Comparison of ENCODE assay signal across 1 cellular context in the genomic region with DNA sequence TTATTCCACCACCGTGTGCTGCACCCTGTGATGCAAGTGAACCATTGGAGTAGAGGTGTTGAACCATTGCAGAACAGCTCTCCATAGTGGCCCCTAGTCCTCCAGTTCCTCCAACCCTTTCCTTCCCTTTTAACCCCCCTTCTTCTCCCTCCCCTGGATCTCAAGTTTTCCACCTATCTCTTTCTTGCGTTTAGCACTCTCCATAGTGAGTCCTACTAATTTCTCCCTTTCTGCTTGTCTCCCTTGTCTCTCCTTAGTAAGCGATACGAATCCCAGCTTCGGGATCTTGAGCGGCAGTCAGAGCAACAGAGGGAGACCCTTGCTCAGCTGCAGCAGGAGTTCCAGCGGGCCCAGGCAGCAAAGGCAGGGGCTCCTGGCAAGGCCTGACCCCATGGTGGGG.
TF ChIP-seq lines count a peak whose summit lies in the region.

No MANE protein-coding gene starts in this region.

TF ChIP-seq in K562, 482 proteins besides CTCF, POLR2A, EP300 and RAD21:
- TF ChIP-seq, protein P1, sequence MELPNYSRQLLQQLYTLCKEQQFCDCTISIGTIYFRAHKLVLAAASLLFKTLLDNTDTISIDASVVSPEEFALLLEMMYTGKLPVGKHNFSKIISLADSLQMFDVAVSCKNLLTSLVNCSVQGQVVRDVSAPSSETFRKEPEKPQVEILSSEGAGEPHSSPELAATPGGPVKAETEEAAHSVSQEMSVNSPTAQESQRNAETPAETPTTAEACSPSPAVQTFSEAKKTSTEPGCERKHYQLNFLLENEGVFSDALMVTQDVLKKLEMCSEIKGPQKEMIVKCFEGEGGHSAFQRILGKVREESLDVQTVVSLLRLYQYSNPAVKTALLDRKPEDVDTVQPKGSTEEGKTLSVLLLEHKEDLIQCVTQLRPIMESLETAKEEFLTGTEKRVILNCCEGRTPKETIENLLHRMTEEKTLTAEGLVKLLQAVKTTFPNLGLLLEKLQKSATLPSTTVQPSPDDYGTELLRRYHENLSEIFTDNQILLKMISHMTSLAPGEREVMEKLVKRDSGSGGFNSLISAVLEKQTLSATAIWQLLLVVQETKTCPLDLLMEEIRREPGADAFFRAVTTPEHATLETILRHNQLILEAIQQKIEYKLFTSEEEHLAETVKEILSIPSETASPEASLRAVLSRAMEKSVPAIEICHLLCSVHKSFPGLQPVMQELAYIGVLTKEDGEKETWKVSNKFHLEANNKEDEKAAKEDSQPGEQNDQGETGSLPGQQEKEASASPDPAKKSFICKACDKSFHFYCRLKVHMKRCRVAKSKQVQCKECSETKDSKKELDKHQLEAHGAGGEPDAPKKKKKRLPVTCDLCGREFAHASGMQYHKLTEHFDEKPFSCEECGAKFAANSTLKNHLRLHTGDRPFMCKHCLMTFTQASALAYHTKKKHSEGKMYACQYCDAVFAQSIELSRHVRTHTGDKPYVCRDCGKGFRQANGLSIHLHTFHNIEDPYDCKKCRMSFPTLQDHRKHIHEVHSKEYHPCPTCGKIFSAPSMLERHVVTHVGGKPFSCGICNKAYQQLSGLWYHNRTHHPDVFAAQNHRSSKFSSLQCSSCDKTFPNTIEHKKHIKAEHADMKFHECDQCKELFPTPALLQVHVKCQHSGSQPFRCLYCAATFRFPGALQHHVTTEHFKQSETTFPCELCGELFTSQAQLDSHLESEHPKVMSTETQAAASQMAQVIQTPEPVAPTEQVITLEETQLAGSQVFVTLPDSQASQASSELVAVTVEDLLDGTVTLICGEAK (IDR thresholded peaks at IDR 0.05), result no peak
- TF ChIP-seq, protein P1 (CRISPR knock-in tag; IDR thresholded peaks at IDR 0.05), result no peak
- no peak for TF ChIP-seq ZNF507 (tag; conservative IDR thresholded peaks at IDR 0.05)
- TF ChIP-seq, protein P2, sequence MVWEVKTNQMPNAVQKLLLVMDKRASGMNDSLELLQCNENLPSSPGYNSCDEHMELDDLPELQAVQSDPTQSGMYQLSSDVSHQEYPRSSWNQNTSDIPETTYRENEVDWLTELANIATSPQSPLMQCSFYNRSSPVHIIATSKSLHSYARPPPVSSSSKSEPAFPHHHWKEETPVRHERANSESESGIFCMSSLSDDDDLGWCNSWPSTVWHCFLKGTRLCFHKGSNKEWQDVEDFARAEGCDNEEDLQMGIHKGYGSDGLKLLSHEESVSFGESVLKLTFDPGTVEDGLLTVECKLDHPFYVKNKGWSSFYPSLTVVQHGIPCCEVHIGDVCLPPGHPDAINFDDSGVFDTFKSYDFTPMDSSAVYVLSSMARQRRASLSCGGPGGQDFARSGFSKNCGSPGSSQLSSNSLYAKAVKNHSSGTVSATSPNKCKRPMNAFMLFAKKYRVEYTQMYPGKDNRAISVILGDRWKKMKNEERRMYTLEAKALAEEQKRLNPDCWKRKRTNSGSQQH (CRISPR knock-in tag; IDR thresholded peaks at IDR 0.05), result no peak
- peak; percentile 37 for TF ChIP-seq POLR2B (IDR thresholded peaks at IDR 0.05; ENCODE audit: low read depth, partially characterized antibody)
- TF ChIP-seq RBFOX2 (IDR thresholded peaks at IDR 0.05; ENCODE audit: low read depth, low read length), result peak; percentile 5; the same call in 1 of the 2 replicates
- TF ChIP-seq, protein P3, sequence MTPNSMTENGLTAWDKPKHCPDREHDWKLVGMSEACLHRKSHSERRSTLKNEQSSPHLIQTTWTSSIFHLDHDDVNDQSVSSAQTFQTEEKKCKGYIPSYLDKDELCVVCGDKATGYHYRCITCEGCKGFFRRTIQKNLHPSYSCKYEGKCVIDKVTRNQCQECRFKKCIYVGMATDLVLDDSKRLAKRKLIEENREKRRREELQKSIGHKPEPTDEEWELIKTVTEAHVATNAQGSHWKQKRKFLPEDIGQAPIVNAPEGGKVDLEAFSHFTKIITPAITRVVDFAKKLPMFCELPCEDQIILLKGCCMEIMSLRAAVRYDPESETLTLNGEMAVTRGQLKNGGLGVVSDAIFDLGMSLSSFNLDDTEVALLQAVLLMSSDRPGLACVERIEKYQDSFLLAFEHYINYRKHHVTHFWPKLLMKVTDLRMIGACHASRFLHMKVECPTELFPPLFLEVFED (CRISPR knock-in tag; conservative IDR thresholded peaks at IDR 0.05), result 0 out of 2 replicates have a peak, but pooled peaks have one; percentile 26
- peak; percentile 59; the same call in 1 of the 2 replicates for TF ChIP-seq SUPT5H (IDR thresholded peaks at IDR 0.05)
- peak; percentile 43; the same call in 1 of the 2 replicates for TF ChIP-seq POLR2G (IDR thresholded peaks at IDR 0.05; ENCODE audit: low read depth, low read length)
- TF ChIP-seq, protein P4, sequence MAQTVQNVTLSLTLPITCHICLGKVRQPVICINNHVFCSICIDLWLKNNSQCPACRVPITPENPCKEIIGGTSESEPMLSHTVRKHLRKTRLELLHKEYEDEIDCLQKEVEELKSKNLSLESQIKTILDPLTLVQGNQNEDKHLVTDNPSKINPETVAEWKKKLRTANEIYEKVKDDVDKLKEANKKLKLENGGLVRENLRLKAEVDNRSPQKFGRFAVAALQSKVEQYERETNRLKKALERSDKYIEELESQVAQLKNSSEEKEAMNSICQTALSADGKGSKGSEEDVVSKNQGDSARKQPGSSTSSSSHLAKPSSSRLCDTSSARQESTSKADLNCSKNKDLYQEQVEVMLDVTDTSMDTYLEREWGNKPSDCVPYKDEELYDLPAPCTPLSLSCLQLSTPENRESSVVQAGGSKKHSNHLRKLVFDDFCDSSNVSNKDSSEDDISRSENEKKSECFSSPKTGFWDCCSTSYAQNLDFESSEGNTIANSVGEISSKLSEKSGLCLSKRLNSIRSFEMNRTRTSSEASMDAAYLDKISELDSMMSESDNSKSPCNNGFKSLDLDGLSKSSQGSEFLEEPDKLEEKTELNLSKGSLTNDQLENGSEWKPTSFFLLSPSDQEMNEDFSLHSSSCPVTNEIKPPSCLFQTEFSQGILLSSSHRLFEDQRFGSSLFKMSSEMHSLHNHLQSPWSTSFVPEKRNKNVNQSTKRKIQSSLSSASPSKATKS (CRISPR knock-in tag; IDR thresholded peaks at IDR 0.05), result 0 out of 2 replicates have a peak, but pooled peaks have one; percentile 40
- TF ChIP-seq, protein P5, sequence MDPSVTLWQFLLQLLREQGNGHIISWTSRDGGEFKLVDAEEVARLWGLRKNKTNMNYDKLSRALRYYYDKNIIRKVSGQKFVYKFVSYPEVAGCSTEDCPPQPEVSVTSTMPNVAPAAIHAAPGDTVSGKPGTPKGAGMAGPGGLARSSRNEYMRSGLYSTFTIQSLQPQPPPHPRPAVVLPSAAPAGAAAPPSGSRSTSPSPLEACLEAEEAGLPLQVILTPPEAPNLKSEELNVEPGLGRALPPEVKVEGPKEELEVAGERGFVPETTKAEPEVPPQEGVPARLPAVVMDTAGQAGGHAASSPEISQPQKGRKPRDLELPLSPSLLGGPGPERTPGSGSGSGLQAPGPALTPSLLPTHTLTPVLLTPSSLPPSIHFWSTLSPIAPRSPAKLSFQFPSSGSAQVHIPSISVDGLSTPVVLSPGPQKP (CRISPR knock-in tag; IDR thresholded peaks at IDR 0.05), result no peak
- no peak for TF ChIP-seq SAFB2 (IDR thresholded peaks at IDR 0.05; ENCODE audit: borderline replicate concordance, low read depth, low read length, severe bottlenecking)
TF ChIP-seq in K562: peak in this region for 6.
